ENCODE assay signal across 1 cellular context in the genomic region with DNA sequence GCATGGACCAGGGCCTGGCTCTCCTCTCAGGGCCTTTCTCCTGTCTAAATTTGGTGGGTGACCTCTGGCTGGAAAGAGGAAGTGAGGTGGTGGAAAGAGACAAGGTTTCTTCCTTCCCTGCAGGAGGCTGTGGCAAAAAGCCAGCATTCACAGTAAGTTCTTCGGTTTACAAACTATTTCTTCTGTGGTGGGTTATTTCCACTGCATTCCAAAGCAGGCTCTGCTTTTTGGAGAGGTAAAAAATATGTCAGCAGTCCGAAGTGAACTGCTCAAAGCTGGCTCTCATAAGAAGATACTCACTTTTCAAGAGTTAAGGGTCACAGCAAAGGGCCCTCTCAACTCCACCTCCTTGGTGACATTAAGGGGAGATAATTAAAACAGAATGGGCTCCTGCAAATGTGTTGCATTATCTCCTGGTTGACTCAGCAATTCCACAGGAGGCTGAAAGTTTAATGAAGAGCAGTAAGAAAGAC.
TF ChIP-seq lines count a peak whose summit lies in the region.

No MANE protein-coding gene starts in this region.

TF ChIP-seq in K562, 482 proteins besides CTCF, POLR2A, EP300 and RAD21 (continued from another document and continues in another):
- TF ChIP-seq, protein P1, sequence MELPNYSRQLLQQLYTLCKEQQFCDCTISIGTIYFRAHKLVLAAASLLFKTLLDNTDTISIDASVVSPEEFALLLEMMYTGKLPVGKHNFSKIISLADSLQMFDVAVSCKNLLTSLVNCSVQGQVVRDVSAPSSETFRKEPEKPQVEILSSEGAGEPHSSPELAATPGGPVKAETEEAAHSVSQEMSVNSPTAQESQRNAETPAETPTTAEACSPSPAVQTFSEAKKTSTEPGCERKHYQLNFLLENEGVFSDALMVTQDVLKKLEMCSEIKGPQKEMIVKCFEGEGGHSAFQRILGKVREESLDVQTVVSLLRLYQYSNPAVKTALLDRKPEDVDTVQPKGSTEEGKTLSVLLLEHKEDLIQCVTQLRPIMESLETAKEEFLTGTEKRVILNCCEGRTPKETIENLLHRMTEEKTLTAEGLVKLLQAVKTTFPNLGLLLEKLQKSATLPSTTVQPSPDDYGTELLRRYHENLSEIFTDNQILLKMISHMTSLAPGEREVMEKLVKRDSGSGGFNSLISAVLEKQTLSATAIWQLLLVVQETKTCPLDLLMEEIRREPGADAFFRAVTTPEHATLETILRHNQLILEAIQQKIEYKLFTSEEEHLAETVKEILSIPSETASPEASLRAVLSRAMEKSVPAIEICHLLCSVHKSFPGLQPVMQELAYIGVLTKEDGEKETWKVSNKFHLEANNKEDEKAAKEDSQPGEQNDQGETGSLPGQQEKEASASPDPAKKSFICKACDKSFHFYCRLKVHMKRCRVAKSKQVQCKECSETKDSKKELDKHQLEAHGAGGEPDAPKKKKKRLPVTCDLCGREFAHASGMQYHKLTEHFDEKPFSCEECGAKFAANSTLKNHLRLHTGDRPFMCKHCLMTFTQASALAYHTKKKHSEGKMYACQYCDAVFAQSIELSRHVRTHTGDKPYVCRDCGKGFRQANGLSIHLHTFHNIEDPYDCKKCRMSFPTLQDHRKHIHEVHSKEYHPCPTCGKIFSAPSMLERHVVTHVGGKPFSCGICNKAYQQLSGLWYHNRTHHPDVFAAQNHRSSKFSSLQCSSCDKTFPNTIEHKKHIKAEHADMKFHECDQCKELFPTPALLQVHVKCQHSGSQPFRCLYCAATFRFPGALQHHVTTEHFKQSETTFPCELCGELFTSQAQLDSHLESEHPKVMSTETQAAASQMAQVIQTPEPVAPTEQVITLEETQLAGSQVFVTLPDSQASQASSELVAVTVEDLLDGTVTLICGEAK (IDR thresholded peaks at IDR 0.05): peak; percentile 57
- TF ChIP-seq, protein P1 (CRISPR knock-in tag; IDR thresholded peaks at IDR 0.05): no peak
- no peak for TF ChIP-seq CBFB (CRISPR knock-in tag; IDR thresholded peaks at IDR 0.05)
- no peak for TF ChIP-seq SAFB (IDR thresholded peaks at IDR 0.05; ENCODE audit: borderline replicate concordance, low read depth, low read length)
- peak; percentile 39; the same call in 1 of the 2 replicates for TF ChIP-seq TCF3 (CRISPR knock-in tag; IDR thresholded peaks at IDR 0.05)
- peak; percentile 93 for TF ChIP-seq MAFF (IDR thresholded peaks at IDR 0.05; ENCODE audit: low read length)
- peak; percentile 54; the same call in 1 of the 2 replicates for TF ChIP-seq ZNF24 (IDR thresholded peaks at IDR 0.05)
- no peak for TF ChIP-seq FUS (optimal IDR thresholded peaks at IDR 0.05; ENCODE audit: low read depth, low read length)
- TF ChIP-seq PURB (CRISPR knock-in tag; IDR thresholded peaks at IDR 0.05; ENCODE audit: low read depth): no peak
- peak; percentile 46; the same call in 1 of the 2 replicates for TF ChIP-seq NCOA1 (IDR thresholded peaks at IDR 0.05; ENCODE audit: low read depth)
- 0 out of 2 replicates have a peak, but pooled peaks have one; percentile 13 for TF ChIP-seq BCOR (IDR thresholded peaks at IDR 0.05)
- TF ChIP-seq NFIX (CRISPR knock-in tag; IDR thresholded peaks at IDR 0.05; ENCODE audit: low read depth): no peak
- TF ChIP-seq TBP (optimal IDR thresholded peaks at IDR 0.05; ENCODE audit: low read depth, low read length): peak; percentile 39
- TF ChIP-seq ZNF133 (CRISPR knock-in tag; IDR thresholded peaks at IDR 0.05): no peak
- no peak for TF ChIP-seq HDAC6 (IDR thresholded peaks at IDR 0.05; ENCODE audit: low read depth, low read length)
- TF ChIP-seq FOXK2 (conservative IDR thresholded peaks at IDR 0.05 in 1 of 2, IDR thresholded peaks at IDR 0.05 in 1 of 2; ENCODE audit: low read depth in 2 of 2): peak; percentile 10 to 52; a peak in 1 of 4 replicates
- TF ChIP-seq, protein P2, sequence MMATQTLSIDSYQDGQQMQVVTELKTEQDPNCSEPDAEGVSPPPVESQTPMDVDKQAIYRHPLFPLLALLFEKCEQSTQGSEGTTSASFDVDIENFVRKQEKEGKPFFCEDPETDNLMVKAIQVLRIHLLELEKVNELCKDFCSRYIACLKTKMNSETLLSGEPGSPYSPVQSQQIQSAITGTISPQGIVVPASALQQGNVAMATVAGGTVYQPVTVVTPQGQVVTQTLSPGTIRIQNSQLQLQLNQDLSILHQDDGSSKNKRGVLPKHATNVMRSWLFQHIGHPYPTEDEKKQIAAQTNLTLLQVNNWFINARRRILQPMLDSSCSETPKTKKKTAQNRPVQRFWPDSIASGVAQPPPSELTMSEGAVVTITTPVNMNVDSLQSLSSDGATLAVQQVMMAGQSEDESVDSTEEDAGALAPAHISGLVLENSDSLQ (IDR thresholded peaks at IDR 0.05): no peak
- 0 out of 2 replicates have a peak, but pooled peaks have one; percentile 23 for TF ChIP-seq ZNF644 (tag; IDR thresholded peaks at IDR 0.05; ENCODE audit: low read depth)
- TF ChIP-seq ZNF239 (CRISPR knock-in tag; IDR thresholded peaks at IDR 0.05): no peak
- TF ChIP-seq ZC3H8 (IDR thresholded peaks at IDR 0.05): no peak
- TF ChIP-seq ETV6 (IDR thresholded peaks at IDR 0.05; ENCODE audit: borderline replicate concordance in 1 of 2, low read depth in 2 of 2, low read length in 1 of 2): no peak; a peak in 1 of 4 replicates
- TF ChIP-seq ETV6 (CRISPR knock-in tag; IDR thresholded peaks at IDR 0.05; ENCODE audit: borderline replicate concordance): no peak
- no peak for TF ChIP-seq MXI1 (IDR thresholded peaks at IDR 0.05; ENCODE audit: low read depth, low read length)
- TF ChIP-seq, protein P3, sequence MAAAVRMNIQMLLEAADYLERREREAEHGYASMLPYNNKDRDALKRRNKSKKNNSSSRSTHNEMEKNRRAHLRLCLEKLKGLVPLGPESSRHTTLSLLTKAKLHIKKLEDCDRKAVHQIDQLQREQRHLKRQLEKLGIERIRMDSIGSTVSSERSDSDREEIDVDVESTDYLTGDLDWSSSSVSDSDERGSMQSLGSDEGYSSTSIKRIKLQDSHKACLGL (CRISPR knock-in tag; IDR thresholded peaks at IDR 0.05; ENCODE audit: borderline replicate concordance, poor library complexity, severe bottlenecking): no peak
- no peak for TF ChIP-seq ILK (tag; IDR thresholded peaks at IDR 0.05; ENCODE audit: borderline replicate concordance, low read depth)
- peak; percentile 47; the same call in 1 of the 2 replicates for TF ChIP-seq NFRKB (IDR thresholded peaks at IDR 0.05; ENCODE audit: low read depth)
- no peak for TF ChIP-seq ZFPM2 (CRISPR knock-in tag; IDR thresholded peaks at IDR 0.05)
- no peak for TF ChIP-seq TAF1 (IDR thresholded peaks at IDR 0.05; ENCODE audit: control insufficient read depth, extremely low read depth, insufficient read depth, low read length, severe bottlenecking)
- TF ChIP-seq, protein P4, sequence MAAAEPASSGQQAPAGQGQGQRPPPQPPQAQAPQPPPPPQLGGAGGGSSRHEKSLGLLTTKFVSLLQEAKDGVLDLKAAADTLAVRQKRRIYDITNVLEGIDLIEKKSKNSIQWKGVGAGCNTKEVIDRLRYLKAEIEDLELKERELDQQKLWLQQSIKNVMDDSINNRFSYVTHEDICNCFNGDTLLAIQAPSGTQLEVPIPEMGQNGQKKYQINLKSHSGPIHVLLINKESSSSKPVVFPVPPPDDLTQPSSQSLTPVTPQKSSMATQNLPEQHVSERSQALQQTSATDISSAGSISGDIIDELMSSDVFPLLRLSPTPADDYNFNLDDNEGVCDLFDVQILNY (CRISPR knock-in tag; IDR thresholded peaks at IDR 0.05): no peak
- TF ChIP-seq CHD2 (IDR thresholded peaks at IDR 0.05; ENCODE audit: low read depth, low read length): no peak
- TF ChIP-seq SPI1 (IDR thresholded peaks at IDR 0.05; ENCODE audit: borderline replicate concordance, low read depth, low read length): peak; percentile 100
- no peak for TF ChIP-seq STAT5A (IDR thresholded peaks at IDR 0.05; ENCODE audit: borderline replicate concordance, low read length)
- TF ChIP-seq PPARD (CRISPR knock-in tag; IDR thresholded peaks at IDR 0.05): no peak
- TF ChIP-seq ERF (CRISPR knock-in tag; IDR thresholded peaks at IDR 0.05): no peak
- TF ChIP-seq, protein P5, sequence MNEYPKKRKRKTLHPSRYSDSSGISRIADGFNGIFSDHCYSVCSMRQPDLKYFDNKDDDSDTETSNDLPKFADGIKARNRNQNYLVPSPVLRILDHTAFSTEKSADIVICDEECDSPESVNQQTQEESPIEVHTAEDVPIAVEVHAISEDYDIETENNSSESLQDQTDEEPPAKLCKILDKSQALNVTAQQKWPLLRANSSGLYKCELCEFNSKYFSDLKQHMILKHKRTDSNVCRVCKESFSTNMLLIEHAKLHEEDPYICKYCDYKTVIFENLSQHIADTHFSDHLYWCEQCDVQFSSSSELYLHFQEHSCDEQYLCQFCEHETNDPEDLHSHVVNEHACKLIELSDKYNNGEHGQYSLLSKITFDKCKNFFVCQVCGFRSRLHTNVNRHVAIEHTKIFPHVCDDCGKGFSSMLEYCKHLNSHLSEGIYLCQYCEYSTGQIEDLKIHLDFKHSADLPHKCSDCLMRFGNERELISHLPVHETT (CRISPR knock-in tag; conservative IDR thresholded peaks at IDR 0.05 in 1 of 2, IDR thresholded peaks at IDR 0.05 in 1 of 2): peak in 1 of 2 experiments; percentile 74; a peak in 2 of 4 replicates
- no peak for TF ChIP-seq STAT5B (CRISPR knock-in tag; IDR thresholded peaks at IDR 0.05)
- peak; percentile 63 for TF ChIP-seq BRD9 (IDR thresholded peaks at IDR 0.05; ENCODE audit: low read depth, partially characterized antibody)
- TF ChIP-seq FOXM1 (IDR thresholded peaks at IDR 0.05; ENCODE audit: low read depth): no peak; the same call in 1 of the 2 replicates
- TF ChIP-seq FOXM1 (CRISPR knock-in tag; IDR thresholded peaks at IDR 0.05; ENCODE audit: low read depth): no peak
- TF ChIP-seq GABPA (tag; conservative IDR thresholded peaks at IDR 0.05; ENCODE audit: low read depth): peak; percentile 79
- TF ChIP-seq ZFX (CRISPR knock-in tag; IDR thresholded peaks at IDR 0.05): peak; percentile 74
- TF ChIP-seq EP400 (IDR thresholded peaks at IDR 0.05): peak; percentile 42; the same call in 1 of the 2 replicates
- TF ChIP-seq, protein P6, sequence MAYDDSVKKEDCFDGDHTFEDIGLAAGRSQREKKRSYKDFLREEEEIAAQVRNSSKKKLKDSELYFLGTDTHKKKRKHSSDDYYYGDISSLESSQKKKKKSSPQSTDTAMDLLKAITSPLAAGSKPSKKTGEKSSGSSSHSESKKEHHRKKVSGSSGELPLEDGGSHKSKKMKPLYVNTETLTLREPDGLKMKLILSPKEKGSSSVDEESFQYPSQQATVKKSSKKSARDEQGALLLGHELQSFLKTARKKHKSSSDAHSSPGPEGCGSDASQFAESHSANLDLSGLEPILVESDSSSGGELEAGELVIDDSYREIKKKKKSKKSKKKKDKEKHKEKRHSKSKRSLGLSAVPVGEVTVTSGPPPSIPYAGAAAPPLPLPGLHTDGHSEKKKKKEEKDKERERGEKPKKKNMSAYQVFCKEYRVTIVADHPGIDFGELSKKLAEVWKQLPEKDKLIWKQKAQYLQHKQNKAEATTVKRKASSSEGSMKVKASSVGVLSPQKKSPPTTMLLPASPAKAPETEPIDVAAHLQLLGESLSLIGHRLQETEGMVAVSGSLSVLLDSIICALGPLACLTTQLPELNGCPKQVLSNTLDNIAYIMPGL (CRISPR knock-in tag; IDR thresholded peaks at IDR 0.05): no peak
- TF ChIP-seq ZKSCAN8 (CRISPR knock-in tag; IDR thresholded peaks at IDR 0.05): 0 out of 2 replicates have a peak, but pooled peaks have one; percentile 37
- peak; percentile 71 for TF ChIP-seq JUND (IDR thresholded peaks at IDR 0.05; ENCODE audit: borderline replicate concordance, low read depth, low read length)
- TF ChIP-seq JUND (tag; IDR thresholded peaks at IDR 0.05; ENCODE audit: borderline replicate concordance, low read depth, low read length): 0 out of 3 replicates have a peak, but pooled peaks have one; percentile 13
- TF ChIP-seq C11orf30 (IDR thresholded peaks at IDR 0.05; ENCODE audit: low read depth): peak; percentile 94
- no peak for TF ChIP-seq CBX1 (IDR thresholded peaks at IDR 0.05; ENCODE audit: low read depth)
- TF ChIP-seq ARID1B (IDR thresholded peaks at IDR 0.05): peak; percentile 80
- TF ChIP-seq FOSL1 (tag; conservative IDR thresholded peaks at IDR 0.05): peak; percentile 76
- TF ChIP-seq, protein P7, sequence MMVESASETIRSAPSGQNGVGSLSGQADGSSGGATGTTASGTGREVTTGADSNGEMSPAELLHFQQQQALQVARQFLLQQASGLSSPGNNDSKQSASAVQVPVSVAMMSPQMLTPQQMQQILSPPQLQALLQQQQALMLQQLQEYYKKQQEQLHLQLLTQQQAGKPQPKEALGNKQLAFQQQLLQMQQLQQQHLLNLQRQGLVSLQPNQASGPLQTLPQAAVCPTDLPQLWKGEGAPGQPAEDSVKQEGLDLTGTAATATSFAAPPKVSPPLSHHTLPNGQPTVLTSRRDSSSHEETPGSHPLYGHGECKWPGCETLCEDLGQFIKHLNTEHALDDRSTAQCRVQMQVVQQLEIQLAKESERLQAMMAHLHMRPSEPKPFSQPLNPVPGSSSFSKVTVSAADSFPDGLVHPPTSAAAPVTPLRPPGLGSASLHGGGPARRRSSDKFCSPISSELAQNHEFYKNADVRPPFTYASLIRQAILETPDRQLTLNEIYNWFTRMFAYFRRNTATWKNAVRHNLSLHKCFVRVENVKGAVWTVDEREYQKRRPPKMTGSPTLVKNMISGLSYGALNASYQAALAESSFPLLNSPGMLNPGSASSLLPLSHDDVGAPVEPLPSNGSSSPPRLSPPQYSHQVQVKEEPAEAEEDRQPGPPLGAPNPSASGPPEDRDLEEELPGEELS (CRISPR knock-in tag; IDR thresholded peaks at IDR 0.05; ENCODE audit: borderline replicate concordance): no peak
- no peak for TF ChIP-seq HMG20A (CRISPR knock-in tag; conservative IDR thresholded peaks at IDR 0.05)
- peak; percentile 47; the same call in 1 of the 2 replicates for TF ChIP-seq SMARCC2 (IDR thresholded peaks at IDR 0.05; ENCODE audit: low read depth)
